18 cellular contexts compared by ENCODE assay signal in genomic region chrX:16469870-16470269, GRCh38.
DNase-seq lines count a peak whose midpoint lies in the region; ATAC-seq, FAIRE-seq and TF ChIP-seq lines count a peak whose summit lies in the region.
"Had no signal": no experiment of that assay in that cellular context is flagged by ENCODE, and none has a peak within 500 bp of the region (broad histone marks: within the 10 kb centered on the region; RNA-seq: fewer than 3 reads in every experiment).

No MANE protein-coding gene starts in this region.

- H3K79me2 ChIP-seq in HepG2 (ENCODE audit: insufficient read depth, low read length), result no peaks in the 10 kb centered on the region
- H3K79me2 ChIP-seq in H1 (ENCODE audit: control insufficient read depth in 1 of 2, insufficient read depth in 2 of 2, low read length in 2 of 2), result no peaks in the 10 kb centered on the region

- H3K4me2 ChIP-seq in HepG2 (ENCODE audit: low read depth, low read length) (no peak overlapping the region), H1 (ENCODE audit: insufficient read depth in 1 of 2, low read depth in 2 of 2, low read length in 2 of 2) (no peak overlapping the region)

- no peaks in the 10 kb centered on the region for H3K36me3 ChIP-seq in HepG2 (replicated peaks in 1 of 2; ENCODE audit: control insufficient read depth in 1 of 2, insufficient read depth in 2 of 2, low read length in 2 of 2)
- no peaks in the 10 kb centered on the region for H3K36me3 ChIP-seq in right lobe of liver
- no peaks in the 10 kb centered on the region for H3K36me3 ChIP-seq in H1 (ENCODE audit: control insufficient read depth in 2 of 4, insufficient read depth in 4 of 4, low read length in 3 of 4)
- H3K36me3 ChIP-seq in heart left ventricle, result no peaks in the 10 kb centered on the region
- H3K36me3 ChIP-seq: right atrium auricular region, vagina had no signal

- H2BK120ac ChIP-seq in H1 (replicated peaks; ENCODE audit: low read depth, low read length), result no peak overlapping the region

- no peak overlapping the region for H2BK12ac ChIP-seq in H1 (ENCODE audit: low read depth, low read length)

- intact Hi-C loops in HepG2 (cut with micrococcal nuclease; ENCODE audit: unreplicated experiment), result no loop called here
- intact Hi-C loops in right lobe of liver (cut with DNase I), result no loop called here
- intact Hi-C loops in heart left ventricle (cut with DNase I), result no loop called here

- BruUV-seq in HepG2 (replicated peaks; lab: Mats Ljungman, UMichigan), result no TSS peak

- 0 out of 2 replicates have a peak, but pooled peaks have one; percentile 20 for TF ChIP-seq CTCF in HepG2 (CRISPR knock-in tag; IDR thresholded peaks at IDR 0.05)
- peak in 1 of 4 donors; percentile 7 for TF ChIP-seq CTCF in right lobe of liver (IDR thresholded peaks at IDR 0.05)
- TF ChIP-seq CTCF in H1 (IDR thresholded peaks at IDR 0.05; ENCODE audit: control extremely low read depth in 1 of 3, insufficient read depth in 1 of 3, low read depth in 1 of 3, low read length in 3 of 3), result peak in 2 of 3 experiments; percentile 36 to 55; a peak in 3 of 4 replicates
- no peak for TF ChIP-seq CTCF in heart left ventricle (IDR thresholded peaks at IDR 0.05)

- TF ChIP-seq POLR2A in HepG2 (IDR thresholded peaks at IDR 0.05; ENCODE audit: insufficient read depth in 1 of 2, low read depth in 2 of 2, low read length in 2 of 2) (no peak), right lobe of liver (IDR thresholded peaks at IDR 0.05) (no peak), H1 (IDR thresholded peaks at IDR 0.05; ENCODE audit: control extremely low read depth in 1 of 2, low read depth in 2 of 2, low read length in 2 of 2) (no peak), heart left ventricle (IDR thresholded peaks at IDR 0.05) (no peak)

- H3K27ac ChIP-seq in HepG2 (ENCODE audit: extremely low read length, insufficient read depth, low read length) (no peak overlapping the region), right lobe of liver (no peak overlapping the region), H1 (ENCODE audit: low read depth, low read length) (no peak overlapping the region), heart left ventricle (no peak overlapping the region)
- H3K27ac ChIP-seq: coronary artery, right atrium auricular region, vagina had no signal

- H3K4me1 ChIP-seq in HepG2 (ENCODE audit: insufficient read depth, low read length) (peaks cover 6% of the 10 kb centered on the region), right lobe of liver (no peaks in the 10 kb centered on the region), H1 (replicated peaks in 1 of 4; ENCODE audit: control insufficient read depth in 3 of 4, insufficient read depth in 4 of 4, low read length in 3 of 4) (peaks cover 0 to 3% (median 0%) of the 10 kb centered on the region in 4 experiments; a peak in 1 of 7 replicates), heart left ventricle (no peaks in the 10 kb centered on the region)
- H3K4me1 ChIP-seq: right atrium auricular region, vagina had no signal

- POLR2A ChIA-PET in HepG2 (lab: Yijun Ruan, JAX), result no interaction called here
- POLR2A ChIA-PET in H1 (lab: Charles Lee; ENCODE audit: partially characterized antibody), result interaction anchor here (1.3 kb wide), 1 partner anchor 109 kb away, joined by 3 read pairs; no protein-coding TSS in a partner anchor

- H4K20me1 ChIP-seq in HepG2 (ENCODE audit: insufficient read depth, low read length) (no peaks in the 10 kb centered on the region), H1 (replicated peaks in 1 of 2; ENCODE audit: control insufficient read depth in 1 of 2, insufficient read depth in 2 of 2, low read length in 2 of 2) (no peaks in the 10 kb centered on the region)

- H4K91ac ChIP-seq in H1 (replicated peaks; ENCODE audit: insufficient read length, low read length), result no peak overlapping the region

- H3K23me2 ChIP-seq in H1 (ENCODE audit: low read depth, low read length), result no peaks in the 10 kb centered on the region

- H3K4ac ChIP-seq in H1 (replicated peaks; ENCODE audit: insufficient read length, low read depth, low read length), result no peak overlapping the region

- H4K5ac ChIP-seq in H1 (ENCODE audit: insufficient read length, low read depth, low read length), result no peak overlapping the region

- H3K27me3 ChIP-seq in HepG2 (ENCODE audit: control insufficient read depth in 1 of 2, insufficient read depth in 2 of 2, low read length in 2 of 2), result no peaks in the 10 kb centered on the region
- no peaks in the 10 kb centered on the region for H3K27me3 ChIP-seq in right lobe of liver
- no peaks in the 10 kb centered on the region for H3K27me3 ChIP-seq in H1 (replicated peaks in 1 of 4; ENCODE audit: control insufficient read depth in 3 of 4, extremely low read depth in 1 of 4, insufficient read depth in 3 of 4, low read length in 3 of 4)
- H3K27me3 ChIP-seq in heart left ventricle, result peaks cover 0 to 23% (median 0%) of the 10 kb centered on the region in 9 donors
- H3K27me3 ChIP-seq: right atrium auricular region, vagina had no signal

- in situ Hi-C loops in HepG2 (cut with HindIII; ENCODE audit: extremely low pct_ligation_motif_present, low pct_unique_long_range_greater_than_20kb), result loop anchor here (25.0 kb wide), 1 partner anchor 192 kb away; the partner anchor contains the start of gene S100G

- no peak overlapping the region for H3K23ac ChIP-seq in H1 (ENCODE audit: insufficient read length)

- WGBS in HepG2 (ENCODE audit: low lambda C conversion rate), result no CpG with 5 or more reads among the region's 5 CpGs
- 42% methylated on average over 2 of the region's 5 CpGs for WGBS in right lobe of liver (ENCODE audit: insufficient coverage, low coverage, low lambda C conversion rate, missing lambda C conversion rate)
- 83% methylated on average over 3 of the region's 5 CpGs; no CpG with 5 or more reads in 1 of the 2 experiments for WGBS in H1 (ENCODE audit: extremely low coverage in 1 of 2, insufficient coverage in 1 of 2, insufficient read length in 1 of 2, insufficient replicate concordance in 2 of 2, low coverage in 1 of 2, low lambda C conversion rate in 2 of 2, missing lambda C conversion rate in 1 of 2), 2 experiments
- WGBS in heart left ventricle, 4 donors, result 72 to 89% (median 87%) methylated on average over 5 of the region's 5 CpGs

- ATAC-seq in HepG2, result peak; percentile 65
- no peak for ATAC-seq in right lobe of liver
- ATAC-seq in GM18873 (IDR thresholded peaks at IDR 0.05; ENCODE audit: low FRiP score, unreplicated experiment), result no peak
- ATAC-seq in GM21515 (IDR thresholded peaks at IDR 0.05; ENCODE audit: unreplicated experiment), result no peak
- ATAC-seq in heart left ventricle, result no peak

- no peak overlapping the region for H4K8ac ChIP-seq in H1 (ENCODE audit: extremely low read depth, insufficient read depth, low read length)

- no peak overlapping the region for H3K56ac ChIP-seq in H1 (replicated peaks; ENCODE audit: insufficient read length, low read depth, low read length)

- no peaks in the 10 kb centered on the region for H3K79me1 ChIP-seq in H1 (ENCODE audit: low read depth, low read length)

- no peak overlapping the region for H2AK5ac ChIP-seq in H1 (ENCODE audit: low read depth, low read length)

- no peak overlapping the region for H2BK5ac ChIP-seq in H1 (ENCODE audit: low read depth, low read length)

- peak; percentile 51 for FAIRE-seq in HepG2 (lab: Jason Lieb, UNC)
- peak; percentile 81 for FAIRE-seq in H1 (lab: Jason Lieb, UNC)
- FAIRE-seq: endothelial cell of umbilical vein had no signal

- H3K18ac ChIP-seq in H1 (ENCODE audit: extremely low read depth, low read length), result no peak overlapping the region

- H3K4me3 ChIP-seq in HepG2 (replicated peaks in 1 of 3; ENCODE audit: insufficient read depth in 1 of 3, low read depth in 2 of 3, low read length in 3 of 3), result no peak overlapping the region
- no peak overlapping the region for H3K4me3 ChIP-seq in right lobe of liver
- H3K4me3 ChIP-seq in H1 (ENCODE audit: extremely low read depth in 1 of 4, insufficient read depth in 2 of 4, low read depth in 3 of 4, low read length in 4 of 4), result no peak overlapping the region
- H3K4me3 ChIP-seq in heart left ventricle, result no peak overlapping the region
- H3K4me3 ChIP-seq: coronary artery, right atrium auricular region, vagina had no signal

- TF ChIP-seq EP300 in HepG2 (IDR thresholded peaks at IDR 0.05; ENCODE audit: low read depth in 2 of 2, low read length in 2 of 2) (no peak), HepG2 (CRISPR knock-in tag; IDR thresholded peaks at IDR 0.05; ENCODE audit: borderline replicate concordance) (no peak), H1 (IDR thresholded peaks at IDR 0.05; ENCODE audit: borderline replicate concordance in 1 of 2, low read depth in 2 of 2, low read length in 2 of 2) (no peak)

- TF ChIP-seq RAD21 in HepG2 (CRISPR knock-in tag; IDR thresholded peaks at IDR 0.05), result no peak
- peak; percentile 24 to 47; a peak in 3 of 4 replicates for TF ChIP-seq RAD21 in H1 (IDR thresholded peaks at IDR 0.05 in 1 of 2, conservative IDR thresholded peaks at IDR 0.05 in 1 of 2; ENCODE audit: low read depth in 2 of 2, low read length in 2 of 2)

- CTCF ChIA-PET in HepG2 (lab: Yijun Ruan, JAX; ENCODE audit: low intra/inter-chr PET ratio, low total read pairs) (no interaction called here), H1 (lab: Charles Lee; ENCODE audit: partially characterized antibody) (interaction anchor here (0.9 to 2.1 kb wide), 9 partner anchors 10 to 194 kb away, joined by 3 to 6 read pairs (median 3); no protein-coding TSS in a partner anchor)

- DNase-seq in HepG2 (ENCODE audit: low spot score), result no peak
- DNase-seq in right lobe of liver, result no peak
- DNase-seq in NOMO-1 treated with DMSO at 0.1 percent for 48 hours (lab: John Stamatoyannopoulos, UW; ENCODE audit: unreplicated experiment), result peak; percentile 33
- peak in 1 of 2 experiments; percentile 47 for DNase-seq in H1 (ENCODE audit: low read depth in 1 of 2, low spot score in 2 of 2)
- DNase-seq in heart left ventricle, result no peak
- DNase-seq in SKM-1 (lab: John Stamatoyannopoulos, UW; ENCODE audit: unreplicated experiment), result no peak
- DNase-seq: activated CD4-positive, alpha-beta T cell treated with anti-CD3 and anti-CD28 coated beads, Interleukin-2, amount 10 ng/mL, durations not matched to agents 24 days and 14 days; activated naive CD4-positive, alpha-beta T cell; aorta; islet precursor cell; mesenchymal stem cell; NCI-H1092 treated with DMSO at 0.1 percent for 48 hours had no signal

- no peaks in the 10 kb centered on the region for H3K9me3 ChIP-seq in HepG2 (ENCODE audit: low read length)
- no peaks in the 10 kb centered on the region for H3K9me3 ChIP-seq in right lobe of liver
- H3K9me3 ChIP-seq in H1 (ENCODE audit: insufficient read depth in 2 of 2, low read depth in 1 of 2, low read length in 1 of 2), result no peaks in the 10 kb centered on the region
- H3K9me3 ChIP-seq in heart left ventricle, result no peaks in the 10 kb centered on the region
- H3K9me3 ChIP-seq: right atrium auricular region, vagina had no signal

- no peak overlapping the region for H2AFZ ChIP-seq in HepG2 (ENCODE audit: low read length)
- no peak overlapping the region for H2AFZ ChIP-seq in H1 (ENCODE audit: low read length)

- H3K9ac ChIP-seq in HepG2 (ENCODE audit: insufficient read depth, low read depth, low read length) (no peak overlapping the region), H1 (replicated peaks in 1 of 4; ENCODE audit: extremely low read depth in 1 of 4, low read depth in 3 of 4, low read length in 3 of 4) (no peak overlapping the region)

- H2BK15ac ChIP-seq in H1 (ENCODE audit: low read length), result no peak overlapping the region

- no peak overlapping the region for H2BK20ac ChIP-seq in H1 (ENCODE audit: low read length)

- no peak overlapping the region for H3K14ac ChIP-seq in H1 (ENCODE audit: insufficient read length)

Comparison
In these comparisons a context has a peak if more than half of its experiments do, and no peak if none do; other contexts are left out.
1. CTCF ChIP-seq: peak in HepG2 (single experiment) and H1 (2 of 3); none in heart left ventricle (0 of 12).
2. Of the 41 proteins assayed by ChIP-seq in both HepG2 and H1: peak only in HepG2: none; only in H1: RAD21; in both: CTCF; in neither: 39.